ENCODE assay signal across 13 cellular contexts in genomic region chr5:171596391-171596878, GRCh38.
A peak's percentile ranks its signal among the peaks of the same experiment; 100 is the strongest.
DNase-seq lines count a peak whose midpoint lies in the region; ATAC-seq and TF ChIP-seq lines count a peak whose summit lies in the region.
"Had no signal": no experiment of that assay in that cellular context is flagged by ENCODE, and none has a peak within 500 bp of the region (broad histone marks: within the 10 kb centered on the region; RNA-seq: fewer than 3 reads in every experiment).

No MANE protein-coding gene starts in this region.

- H3K4me3 ChIP-seq in HUES6 (ENCODE audit: low read depth, low read length): no peak overlapping the region
- no peak overlapping the region for H3K4me3 ChIP-seq in coronary artery
- H3K4me3 ChIP-seq in thyroid gland (replicated peaks in 1 of 3): no peak overlapping the region
- H3K4me3 ChIP-seq: spleen had no signal

- no peaks in the 10 kb centered on the region for H3K36me3 ChIP-seq in HUES6 (ENCODE audit: control insufficient read depth, insufficient read depth, low read length)
- H3K36me3 ChIP-seq in thyroid gland: no peaks in the 10 kb centered on the region
- H3K36me3 ChIP-seq: spleen had no signal

- H3K4me1 ChIP-seq in HUES6 (ENCODE audit: control insufficient read depth, insufficient read depth, low read length) (no peaks in the 10 kb centered on the region), thyroid gland (peaks cover 13 to 19% of the 10 kb centered on the region in 2 donors)

- no peak for ATAC-seq in HG02852 (IDR thresholded peaks at IDR 0.05; ENCODE audit: unreplicated experiment)

- TF ChIP-seq CTCF in coronary artery (IDR thresholded peaks at IDR 0.05) (no peak), thyroid gland (IDR thresholded peaks at IDR 0.05) (peak in 2 of 6 experiments; percentile 40 to 47)

- H3K9me3 ChIP-seq in HUES6 (ENCODE audit: control insufficient read depth, insufficient read depth, low read depth, low read length) (no peaks in the 10 kb centered on the region), thyroid gland (no peaks in the 10 kb centered on the region)
- H3K9me3 ChIP-seq: spleen had no signal

- no peak for TF ChIP-seq POLR2A in thyroid gland (IDR thresholded peaks at IDR 0.05)

- peak overlapping the region; percentile 19; the same call in 1 of the 2 replicates for H3K27ac ChIP-seq in HUES6 (ENCODE audit: low read depth, low read length)
- peak overlapping the region; percentile 16 to 76 for H3K27ac ChIP-seq in coronary artery
- peak overlapping the region; percentile 72 to 85 (median 73) for H3K27ac ChIP-seq in thyroid gland
- H3K27ac ChIP-seq: spleen had no signal

- intact Hi-C loops in thyroid gland (cut with DNase I): no loop called here

- 11 to 25% methylated on average over 14 to 22 of the region's 22 CpGs for WGBS in thyroid gland, 2 donors

- no peak overlapping the region for H3K9ac ChIP-seq in HUES6 (ENCODE audit: low read length)

- DNase-seq in coronary artery (ENCODE audit: low spot score) (peak; percentile 90), islet precursor cell (peak; percentile 96), thyroid gland (peak; percentile 91 to 95)
- no peak for DNase-seq in activated CD8-positive, alpha-beta memory T cell treated with anti-CD3 and anti-CD28 coated beads, Interleukin-2, amount 50 U/mL, for 48 hours
- no peak for DNase-seq in activated CD8-positive, alpha-beta memory T cell treated with anti-CD3 and anti-CD28 coated beads, Interleukin-2, amount 50 U/mL, for 4 hours
- DNase-seq in activated CD4-positive, alpha-beta T cell treated with anti-CD3 and anti-CD28 coated beads, Interleukin-2, amount 50 U/mL, for 4 hours: no peak
- DNase-seq: anterior cingulate cortex; DND-41; immature natural killer cell; spleen; stimulated activated naive CD4-positive, alpha-beta T cell had no signal

- no peaks in the 10 kb centered on the region for H3K27me3 ChIP-seq in HUES6 (ENCODE audit: control insufficient read depth, insufficient read depth, low read length)
- no peaks in the 10 kb centered on the region for H3K27me3 ChIP-seq in thyroid gland

Comparison
In these comparisons a context has a peak if more than half of its experiments do, and no peak if none do; other contexts are left out.
1. H3K27ac ChIP-seq: peak in every context shown above with its lines; median percentile 73 in thyroid gland; 46 in coronary artery; 19 in HUES6.
2. DNase-seq: peak in coronary artery (single experiment), islet precursor cell (single experiment) and thyroid gland (2 of 2); none in activated CD8-positive, alpha-beta memory T cell treated with anti-CD3 and anti-CD28 coated beads, Interleukin-2, amount 50 U/mL, for 48 hours (single experiment), activated CD8-positive, alpha-beta memory T cell treated with anti-CD3 and anti-CD28 coated beads, Interleukin-2, amount 50 U/mL, for 4 hours (single experiment) and activated CD4-positive, alpha-beta T cell treated with anti-CD3 and anti-CD28 coated beads, Interleukin-2, amount 50 U/mL, for 4 hours (0 of 2).